ENCODE assay signal across 8 cellular contexts in the genomic region with DNA sequence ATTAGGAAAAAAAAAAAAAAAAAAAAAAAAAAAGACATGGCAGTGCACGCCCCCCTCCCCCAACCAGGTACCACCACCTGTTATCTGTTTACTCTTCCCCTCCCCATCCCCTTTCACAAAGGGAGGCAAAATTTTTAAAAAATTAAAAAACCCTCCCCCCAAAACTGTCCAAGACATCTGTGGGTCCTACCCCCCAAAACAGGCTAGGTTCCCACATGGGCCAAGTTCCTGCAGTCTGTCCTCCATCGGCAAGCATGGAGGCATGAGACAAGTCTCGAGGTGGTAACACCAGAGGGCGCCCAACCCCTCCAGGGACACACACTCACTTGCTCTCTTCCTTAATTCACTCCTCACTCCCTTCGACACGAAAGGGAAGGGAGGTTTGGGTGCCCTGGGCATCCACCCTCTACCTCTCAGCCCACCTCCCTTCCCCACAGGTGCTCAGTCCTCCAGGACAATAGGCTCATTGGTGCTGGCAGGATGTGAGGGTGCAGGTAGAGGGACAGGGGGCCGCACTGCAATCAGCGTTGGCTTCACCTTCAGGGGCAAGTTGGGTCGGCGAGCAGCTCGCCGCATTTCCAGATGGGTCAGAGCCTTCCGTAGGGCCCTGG. TPM values are rescaled to one million over a fixed set of nuclear protein-coding genes. Genes with fewer than 3 reads are reported as not detected.
DNase-seq lines count a peak whose midpoint lies in the region; ATAC-seq and TF ChIP-seq lines count a peak whose summit lies in the region.

No MANE protein-coding gene starts in this region.

- no peaks in the 10 kb centered on the region for H3K9me3 Mint-ChIP-seq in activated naive CD4-positive, alpha-beta T cell treated with anti-CD3 and anti-CD28 coated beads, Interleukin-2, amount 50 U/mL, for 72 hours

- H4K20me1 ChIP-seq in Karpas-422 (ENCODE audit: insufficient read depth, low read depth, low read length), result 0 out of 2 replicates have a peak, but pooled peaks cover 6% of the 10 kb centered on the region

- H3K27ac Mint-ChIP-seq in activated naive CD4-positive, alpha-beta T cell treated with anti-CD3 and anti-CD28 coated beads, Interleukin-2, amount 50 U/mL, for 72 hours, result peak overlapping the region; percentile 95 to 99

- no peak overlapping the region for H3K4me3 ChIP-seq in Karpas-422 (ENCODE audit: low read length)
- no peak overlapping the region for H3K4me3 ChIP-seq in heart left ventricle

- H3K36me3 ChIP-seq in Karpas-422 (ENCODE audit: insufficient read depth, low read length), result peaks cover 40% of the 10 kb centered on the region
- peaks cover 0 to 61% (median 56%) of the 10 kb centered on the region in 9 donors for H3K36me3 ChIP-seq in heart left ventricle

- no peak overlapping the region for H3K9ac ChIP-seq in Karpas-422 (ENCODE audit: low read length)

- H3K27me3 ChIP-seq in Karpas-422 (ENCODE audit: low read length) (no peaks in the 10 kb centered on the region), heart left ventricle (no peaks in the 10 kb centered on the region)

- TF ChIP-seq CTCF in heart left ventricle (IDR thresholded peaks at IDR 0.05), result peak; percentile 23 to 65 (median 52)

- peaks cover 38% of the 10 kb centered on the region for H3K4me1 ChIP-seq in Karpas-422 (ENCODE audit: low read length)
- peaks cover 5 to 42% (median 25%) of the 10 kb centered on the region in 12 donors for H3K4me1 ChIP-seq in heart left ventricle

- peaks cover 45 to 47% of the 10 kb centered on the region in 2 donors for H3K36me3 Mint-ChIP-seq in activated naive CD4-positive, alpha-beta T cell treated with anti-CD3 and anti-CD28 coated beads, Interleukin-2, amount 50 U/mL, for 72 hours

- H3K9me2 ChIP-seq in Karpas-422 (replicated peaks; ENCODE audit: insufficient read depth, low read length), result no peaks in the 10 kb centered on the region

- ATAC-seq in activated naive CD4-positive, alpha-beta T cell treated with anti-CD3 and anti-CD28 coated beads, Interleukin-2, amount 50 U/mL, for 72 hours, result peak; percentile 9 to 28
- ATAC-seq in heart left ventricle (peak in 1 of 4 donors; percentile 12), GM19324 (IDR thresholded peaks at IDR 0.05; ENCODE audit: low FRiP score, unreplicated experiment) (no peak), GM21786 (IDR thresholded peaks at IDR 0.05; ENCODE audit: unreplicated experiment) (no peak)

- intact Hi-C loops in heart left ventricle (cut with DNase I), result loop anchor here in 2 of 10 donors (2.0 to 10.0 kb wide), 3 partner anchors 101 to 269 kb away; no protein-coding TSS in a partner anchor

- no peak for TF ChIP-seq POLR2A in heart left ventricle (IDR thresholded peaks at IDR 0.05)

- H3K9me3 ChIP-seq in Karpas-422 (ENCODE audit: low read length) (no peaks in the 10 kb centered on the region), heart left ventricle (no peaks in the 10 kb centered on the region)

- 53 to 59% (median 55%) methylated on average over 13 of the region's 13 CpGs for WGBS in heart left ventricle, 4 donors

- peaks cover 37% of the 10 kb centered on the region for H3K79me2 ChIP-seq in Karpas-422 (ENCODE audit: low read length)

- no peak overlapping the region for H3K27ac ChIP-seq in Karpas-422 (ENCODE audit: low read length)
- peak overlapping the region in 3 of 12 donors; percentile 96 to 98 (median 98) for H3K27ac ChIP-seq in heart left ventricle

- no peak overlapping the region for H2AFZ ChIP-seq in Karpas-422 (ENCODE audit: low read length)

- peak overlapping the region; percentile 88 for H3K4me2 ChIP-seq in Karpas-422 (ENCODE audit: low read depth, low read length, poor library complexity, severe bottlenecking)

- peak; percentile 55 for DNase-seq in DMS 273 treated with DMSO at 0.1 percent for 48 hours (lab: John Stamatoyannopoulos, UW)
- DNase-seq in Karpas-422, result peak; percentile 91
- peak; percentile 80 for DNase-seq in SK-N-DZ (ENCODE audit: low spot score)
- DNase-seq in activated naive CD4-positive, alpha-beta T cell treated with anti-CD3 and anti-CD28 coated beads, Interleukin-2, amount 50 U/mL, for 72 hours (ENCODE audit: low spot score in 2 of 2), result peak; percentile 71 to 76
- peak; percentile 66 to 87 (median 77) for DNase-seq in heart left ventricle
- peak; percentile 53 for DNase-seq in renal cortical epithelial cell (ENCODE audit: low read depth)

RNA-seq across cellular contexts. Expression of gene TUT1, which starts 2.2 kb away (rescaled TPM):
- 8.1 and 17.3 TPM in 2 replicates for total RNA-seq in Karpas-422 (2014; rRNA removed; shearing (Covaris generic); ENCODE audit: low replicate concordance)
- polyA plus RNA-seq in SK-N-DZ (2014; cell fraction: cytosol; rRNA removed), result 29.3 and 33.3 TPM in 2 replicates
- 46.7 and 63.7 TPM in 2 replicates for polyA plus RNA-seq in SK-N-DZ (2014; cell fraction: nucleus; rRNA removed)
- total RNA-seq in activated naive CD4-positive, alpha-beta T cell treated with anti-CD3 and anti-CD28 coated beads, Interleukin-2, amount 50 U/mL, for 72 hours, result 10 to 100 TPM; 31.8 to 34.9 TPM
- total RNA-seq in heart left ventricle (10 to 100 TPM in 7 of 9 donors, 1 to 10 TPM in 2; 6.3 to 16.3 (median 11.3) TPM), renal cortical epithelial cell (5.9 and 12.7 TPM in 2 replicates)
- polyA plus RNA-seq in heart left ventricle, result 10 to 100 TPM in 1 of 2 donors, 1 to 10 TPM in 1; 8.5 to 12.2 TPM

RNA-seq across cellular contexts. Expression of gene MTA2, which starts 8.1 kb away (rescaled TPM):
- 60.2 and 89.3 TPM in 2 replicates for total RNA-seq in Karpas-422 (2014; rRNA removed; shearing (Covaris generic); ENCODE audit: low replicate concordance)
- polyA plus RNA-seq in SK-N-DZ (2014; cell fraction: cytosol; rRNA removed), result 105 and 108 TPM in 2 replicates
- polyA plus RNA-seq in SK-N-DZ (2014; cell fraction: nucleus; rRNA removed), result 223 and 244 TPM in 2 replicates
- 100 to 1,000 TPM; 180 to 259 TPM for total RNA-seq in activated naive CD4-positive, alpha-beta T cell treated with anti-CD3 and anti-CD28 coated beads, Interleukin-2, amount 50 U/mL, for 72 hours
- total RNA-seq in heart left ventricle (10 to 100 TPM; 24.1 to 55.3 (median 33.7) TPM), renal cortical epithelial cell (121 and 212 TPM in 2 replicates)
- polyA plus RNA-seq in heart left ventricle, result 10 to 100 TPM; 18.4 to 40.3 TPM

RNA-seq across cellular contexts. Expression of gene EML3, which starts 19.0 kb away (rescaled TPM):
- 21.2 and 22.0 TPM in 2 replicates for total RNA-seq in Karpas-422 (2014; rRNA removed; shearing (Covaris generic); ENCODE audit: low replicate concordance)
- 22.8 and 24.5 TPM in 2 replicates for polyA plus RNA-seq in SK-N-DZ (2014; cell fraction: cytosol; rRNA removed)
- polyA plus RNA-seq in SK-N-DZ (2014; cell fraction: nucleus; rRNA removed), result 193 and 259 TPM in 2 replicates
- 100 to 1,000 TPM; 104 to 141 TPM for total RNA-seq in activated naive CD4-positive, alpha-beta T cell treated with anti-CD3 and anti-CD28 coated beads, Interleukin-2, amount 50 U/mL, for 72 hours
- 10 to 100 TPM in 8 of 9 donors, 1 to 10 TPM in 1; 8.8 to 40.9 (median 16.2) TPM for total RNA-seq in heart left ventricle
- polyA plus RNA-seq in heart left ventricle, result 10 to 100 TPM; 14.7 to 15.3 TPM
- 14.9 and 29.7 TPM in 2 replicates for total RNA-seq in renal cortical epithelial cell

RNA-seq across cellular contexts. Expression of gene ROM1, which starts 19.5 kb away (rescaled TPM):
- total RNA-seq in Karpas-422 (2014; rRNA removed; shearing (Covaris generic); ENCODE audit: low replicate concordance), result 0.45 and 1.2 TPM in 2 replicates
- 2.4 and 2.6 TPM in 2 replicates for polyA plus RNA-seq in SK-N-DZ (2014; cell fraction: cytosol; rRNA removed)
- 2.0 and 3.6 TPM in 2 replicates for polyA plus RNA-seq in SK-N-DZ (2014; cell fraction: nucleus; rRNA removed)
- total RNA-seq in activated naive CD4-positive, alpha-beta T cell treated with anti-CD3 and anti-CD28 coated beads, Interleukin-2, amount 50 U/mL, for 72 hours, result 1 to 10 TPM; 1.1 to 1.9 TPM
- total RNA-seq in heart left ventricle (1 to 10 TPM; 1.5 to 5.8 (median 2.1) TPM), renal cortical epithelial cell (0.87 and 2.5 TPM in 2 replicates)
- polyA plus RNA-seq in heart left ventricle, result 1 to 10 TPM; 2.9 to 5.3 TPM

RNA-seq across cellular contexts. Expression of gene EEF1G, which starts 19.8 kb away (rescaled TPM):
- total RNA-seq in Karpas-422 (2014; rRNA removed; shearing (Covaris generic); ENCODE audit: low replicate concordance), result 1,351 and 2,115 TPM in 2 replicates
- polyA plus RNA-seq in SK-N-DZ (2014; cell fraction: cytosol; rRNA removed), result 3,065 and 3,261 TPM in 2 replicates
- 1,095 and 1,442 TPM in 2 replicates for polyA plus RNA-seq in SK-N-DZ (2014; cell fraction: nucleus; rRNA removed)
- total RNA-seq in activated naive CD4-positive, alpha-beta T cell treated with anti-CD3 and anti-CD28 coated beads, Interleukin-2, amount 50 U/mL, for 72 hours, result 1,000 to 10,000 TPM; 1,622 to 2,023 TPM
- total RNA-seq in heart left ventricle (1,000 to 10,000 TPM in 3 of 9 donors, 100 to 1,000 TPM in 6; 799 to 1,135 (median 929) TPM), renal cortical epithelial cell (1,513 and 1,623 TPM in 2 replicates)
- polyA plus RNA-seq in heart left ventricle, result 1,000 to 10,000 TPM in 1 of 2 donors, 100 to 1,000 TPM in 1; 549 to 1,190 TPM

Comparison
In these comparisons a context has a peak if more than half of its experiments do, and no peak if none do; other contexts are left out.
1. ATAC-seq: peak in activated naive CD4-positive, alpha-beta T cell treated with anti-CD3 and anti-CD28 coated beads, Interleukin-2, amount 50 U/mL, for 72 hours (2 of 2); none in GM19324 (single experiment) and GM21786 (single experiment).
2. Peak in every context shown above with its lines, with median percentiles within 50 percentile points of each other: DNase-seq.